Comparison of ENCODE assay signal across 2 cellular contexts in genomic region chr21:42541618-42542017, GRCh38.
TF ChIP-seq lines count a peak whose summit lies in the region.

No MANE protein-coding gene starts in this region.

TF ChIP-seq in HEK293, 187 proteins besides CTCF, POLR2A, EP300 and RAD21:
- TF ChIP-seq ZNF121 (tag by site-specific recombination; IDR thresholded peaks at IDR 0.05) = peak; percentile 98
- TF ChIP-seq ZIC2 (tag by site-specific recombination; IDR thresholded peaks at IDR 0.05) = no peak

TF ChIP-seq in K562, 482 proteins besides CTCF, POLR2A, EP300 and RAD21:
- TF ChIP-seq CEBPG (CRISPR knock-in tag; IDR thresholded peaks at IDR 0.05) (no peak; the same call in 1 of the 2 replicates), CEBPG (tag; conservative IDR thresholded peaks at IDR 0.05 in 1 of 2, IDR thresholded peaks at IDR 0.05 in 1 of 2) (0 out of 4 replicates have a peak, but pooled peaks of 1 of the 2 experiments have one; percentile 32), CEBPB (tag; IDR thresholded peaks at IDR 0.05) (peak; percentile 61), EP400 (IDR thresholded peaks at IDR 0.05) (no peak), TGIF2 (CRISPR knock-in tag; IDR thresholded peaks at IDR 0.05) (no peak), ZNF121 (CRISPR knock-in tag; conservative IDR thresholded peaks at IDR 0.05) (peak; percentile 73), NKRF (IDR thresholded peaks at IDR 0.05; ENCODE audit: borderline replicate concordance) (no peak), BCOR (IDR thresholded peaks at IDR 0.05) (peak; percentile 64)
- TF ChIP-seq, protein P1, sequence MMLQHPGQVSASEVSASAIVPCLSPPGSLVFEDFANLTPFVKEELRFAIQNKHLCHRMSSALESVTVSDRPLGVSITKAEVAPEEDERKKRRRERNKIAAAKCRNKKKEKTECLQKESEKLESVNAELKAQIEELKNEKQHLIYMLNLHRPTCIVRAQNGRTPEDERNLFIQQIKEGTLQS (IDR thresholded peaks at IDR 0.05) = peak; percentile 74
- TF ChIP-seq, protein P1 (CRISPR knock-in tag; conservative IDR thresholded peaks at IDR 0.05) = no peak
